ENCODE assay signal across 9 cellular contexts in genomic region chr12:63821781-63822251, GRCh38. TPM values are rescaled to one million over a fixed set of nuclear protein-coding genes. Genes with fewer than 3 reads are reported as not detected.
DNase-seq lines count a peak whose midpoint lies in the region; ATAC-seq and TF ChIP-seq lines count a peak whose summit lies in the region.
"Had no signal": no experiment of that assay in that cellular context is flagged by ENCODE, and none has a peak within 500 bp of the region (broad histone marks: within the 10 kb centered on the region; RNA-seq: fewer than 3 reads in every experiment).

No MANE protein-coding gene starts in this region.

- no peak for TF ChIP-seq POLR2A in transverse colon (IDR thresholded peaks at IDR 0.05)

- peak; percentile 23 for ATAC-seq in lung (ENCODE audit: insufficient read depth, low FRiP score)
- no peak for ATAC-seq in HG03571 (IDR thresholded peaks at IDR 0.05; ENCODE audit: unreplicated experiment)
- ATAC-seq in HG02981 (IDR thresholded peaks at IDR 0.05; ENCODE audit: unreplicated experiment): no peak
- ATAC-seq: A549 had no signal

- POLR2A ChIA-PET in activated CD4-positive, alpha-beta T cell treated with anti-CD3 and anti-CD28 coated beads, Interleukin-2, amount 10 ng/mL, durations not matched to agents 7 days and 5 days (lab: Charles Lee): no interaction called here

- peaks cover 5% of the 10 kb centered on the region for H3K36me3 Mint-ChIP-seq in activated CD4-positive, alpha-beta T cell treated with anti-CD3 and anti-CD28 coated beads, Interleukin-2, amount 10 ng/mL, durations not matched to agents 7 days and 5 days (ENCODE audit: low read depth)

- H3K36me3 ChIP-seq in brain microvascular endothelial cell (replicated peaks) (no peaks in the 10 kb centered on the region), lung (ENCODE audit: control insufficient read depth in 2 of 2, insufficient read depth in 2 of 2, low read length in 2 of 2) (no peaks in the 10 kb centered on the region), transverse colon (no peaks in the 10 kb centered on the region)

- H3K27me3 ChIP-seq in brain microvascular endothelial cell (replicated peaks) (no peaks in the 10 kb centered on the region), lung (ENCODE audit: control insufficient read depth, insufficient read depth) (no peaks in the 10 kb centered on the region), transverse colon (no peaks in the 10 kb centered on the region)

- H3K9me3 ChIP-seq in lung (ENCODE audit: control insufficient read depth in 2 of 2, insufficient read depth in 1 of 2, low read length in 1 of 2) (peaks cover 4 to 9% of the 10 kb centered on the region in 2 donors), transverse colon (no peaks in the 10 kb centered on the region)

- 27 to 36% methylated on average over 38 of the region's 38 CpGs for WGBS in lung, 2 donors
- 35 to 50% methylated on average over 4 to 38 of the region's 38 CpGs for WGBS in transverse colon (ENCODE audit: low coverage in 1 of 2), 2 donors

- no peak for DNase-seq in activated CD4-positive, alpha-beta T cell treated with anti-CD3 and anti-CD28 coated beads, Interleukin-2, amount 10 ng/mL, durations not matched to agents 7 days and 5 days
- no peak for DNase-seq in activated CD4-positive, alpha-beta T cell treated with anti-CD3 and anti-CD28 coated beads for 1 hour
- DNase-seq in brain microvascular endothelial cell: peak; percentile 41
- no peak for DNase-seq in lung (ENCODE audit: low spot score)
- no peak for DNase-seq in transverse colon
- no peak for DNase-seq in NCI-H345 (lab: John Stamatoyannopoulos, UW)

- intact Hi-C loops in transverse colon (cut with DNase I; ENCODE audit: low total_unique reads): no loop called here

- peak overlapping the region; percentile 74 for H3K27ac Mint-ChIP-seq in activated CD4-positive, alpha-beta T cell treated with anti-CD3 and anti-CD28 coated beads, Interleukin-2, amount 10 ng/mL, durations not matched to agents 7 days and 5 days

- in situ Hi-C loops in brain microvascular endothelial cell (cut with HindIII; ENCODE audit: low pct_ligation_motif_present, low sequenced_read_pairs): no loop called here
- in situ Hi-C loops in transverse colon (cut with MboI; ENCODE audit: low pct_ligation_motif_present in 1 of 4, low pct_unique_long_range_greater_than_20kb in 1 of 4, low sequenced_read_pairs in 3 of 4): no loop called here

- TF ChIP-seq CTCF in brain microvascular endothelial cell (IDR thresholded peaks at IDR 0.05; ENCODE audit: low read depth, low read length, missing control alignments) (no peak), lung (IDR thresholded peaks at IDR 0.05; ENCODE audit: control extremely low read depth, extremely low read depth) (no peak), transverse colon (IDR thresholded peaks at IDR 0.05) (no peak)

- peaks cover 18% of the 10 kb centered on the region for H3K27me3 Mint-ChIP-seq in activated CD4-positive, alpha-beta T cell treated with anti-CD3 and anti-CD28 coated beads, Interleukin-2, amount 10 ng/mL, durations not matched to agents 7 days and 5 days

- no peak for TF ChIP-seq EP300 in transverse colon (IDR thresholded peaks at IDR 0.05; ENCODE audit: low read depth)

- peaks cover 7% of the 10 kb centered on the region for H3K9me3 Mint-ChIP-seq in activated CD4-positive, alpha-beta T cell treated with anti-CD3 and anti-CD28 coated beads, Interleukin-2, amount 10 ng/mL, durations not matched to agents 7 days and 5 days

- H3K4me1 ChIP-seq in lung (ENCODE audit: control insufficient read depth in 2 of 2, insufficient read depth in 2 of 2, low read length in 2 of 2) (peaks cover 0 to 1% of the 10 kb centered on the region in 2 donors), transverse colon (no peaks in the 10 kb centered on the region)

- CTCF ChIA-PET in activated CD4-positive, alpha-beta T cell treated with anti-CD3 and anti-CD28 coated beads, Interleukin-2, amount 10 ng/mL, durations not matched to agents 7 days and 5 days (lab: Charles Lee): interaction anchor here (1.4 kb wide), 1 partner anchor 13 kb away, joined by 3 read pairs; no protein-coding TSS in a partner anchor

- peak overlapping the region; percentile 66 for H3K4me3 Mint-ChIP-seq in activated CD4-positive, alpha-beta T cell treated with anti-CD3 and anti-CD28 coated beads, Interleukin-2, amount 10 ng/mL, durations not matched to agents 7 days and 5 days

- peaks cover 7% of the 10 kb centered on the region for H3K4me1 Mint-ChIP-seq in activated CD4-positive, alpha-beta T cell treated with anti-CD3 and anti-CD28 coated beads, Interleukin-2, amount 10 ng/mL, durations not matched to agents 7 days and 5 days

- no peak overlapping the region for H3K27ac ChIP-seq in brain microvascular endothelial cell
- H3K27ac ChIP-seq in lung (ENCODE audit: low read depth in 1 of 2, low read length in 1 of 2): no peak overlapping the region
- peak overlapping the region in 2 of 4 donors; percentile 36 to 46 for H3K27ac ChIP-seq in transverse colon
- H3K27ac ChIP-seq: A549 had no signal

- H3K4me3 ChIP-seq in brain microvascular endothelial cell (ENCODE audit: low read depth, low read length): peak overlapping the region; percentile 67
- peak overlapping the region; percentile 6 for H3K4me3 ChIP-seq in lung
- peak overlapping the region; percentile 13 to 35 (median 22) for H3K4me3 ChIP-seq in transverse colon
- H3K4me3 ChIP-seq: A549 had no signal

RNA-seq across cellular contexts. Expression of gene SRGAP1, which starts 22.7 kb away (rescaled TPM):
- total RNA-seq in activated CD4-positive, alpha-beta T cell treated with anti-CD3 and anti-CD28 coated beads, Interleukin-2, amount 10 ng/mL, durations not matched to agents 7 days and 5 days: not detected
- total RNA-seq in lung (10 to 100 TPM; 10.4 to 12.4 TPM), transverse colon (100 to 1,000 TPM in 1 of 4 donors, 10 to 100 TPM in 3; 16.0 to 720 (median 51.4) TPM)
- 1 to 10 TPM; 1.8 to 2.0 TPM for polyA plus RNA-seq in lung

RNA-seq across cellular contexts. Expression of gene RXYLT1, which starts 42.1 kb away (rescaled TPM):
- total RNA-seq in activated CD4-positive, alpha-beta T cell treated with anti-CD3 and anti-CD28 coated beads, Interleukin-2, amount 10 ng/mL, durations not matched to agents 7 days and 5 days: 10 to 100 TPM; 11.2 TPM
- total RNA-seq in lung (10 to 100 TPM; 10.4 to 14.3 TPM), transverse colon (10 to 100 TPM in 2 of 4 donors, 1 to 10 TPM in 2; 4.5 to 29.9 (median 14.4) TPM)
- 10 to 100 TPM in 1 of 2 donors, 1 to 10 TPM in 1; 8.0 to 14.9 TPM for polyA plus RNA-seq in lung

Comparison
In these comparisons a context has a peak if more than half of its experiments do, and no peak if none do; other contexts are left out.
1. H3K4me3 ChIP-seq: peak in every context shown above with its lines; median percentile 67 in brain microvascular endothelial cell; 22 in transverse colon; 6 in lung.
2. RNA of gene SRGAP1, which starts 22.7 kb away (total RNA-seq): 16.0 to 720 TPM in transverse colon and 10.4 to 12.4 TPM in lung; not detected in activated CD4-positive, alpha-beta T cell treated with anti-CD3 and anti-CD28 coated beads, Interleukin-2, amount 10 ng/mL, durations not matched to agents 7 days and 5 days; every median in the first group is over 10 times any median in the second.